Comparison of ENCODE assay signal across 24 cellular contexts in genomic region chr15:46732060-46732459, GRCh38.
DNase-seq lines count a peak whose midpoint lies in the region; ATAC-seq and TF ChIP-seq lines count a peak whose summit lies in the region.
"Had no signal": no experiment of that assay in that cellular context is flagged by ENCODE, and none has a peak within 500 bp of the region (broad histone marks: within the 10 kb centered on the region; RNA-seq: fewer than 3 reads in every experiment).

No MANE protein-coding gene starts in this region.

- no peak for TF ChIP-seq CTCF in glutamatergic neuron (IDR thresholded peaks at IDR 0.05; ENCODE audit: partially characterized antibody, unreplicated experiment)
- no peak for TF ChIP-seq CTCF in omental fat pad (IDR thresholded peaks at IDR 0.05)

- ATAC-seq in GM18867 (IDR thresholded peaks at IDR 0.05; ENCODE audit: unreplicated experiment) (peak; percentile 74), HG03469 (IDR thresholded peaks at IDR 0.05; ENCODE audit: unreplicated experiment) (peak; percentile 52), omental fat pad (ENCODE audit: low FRiP score) (no peak), HG03159 (IDR thresholded peaks at IDR 0.05; ENCODE audit: unreplicated experiment) (no peak)
- ATAC-seq: A549, PC-3 had no signal

- peak overlapping the region; percentile 49 for H3K27ac Mint-ChIP-seq in glutamatergic neuron (ENCODE audit: unreplicated experiment)
- H3K27ac Mint-ChIP-seq: CD14-positive monocyte; CD8-positive, alpha-beta memory T cell had no signal

- DNase-seq in NCI-H2171 treated with DMSO at 0.1 percent for 48 hours (lab: John Stamatoyannopoulos, UW) (peak; percentile 84), glutamatergic neuron (no peak), kidney glomerular epithelial cell (lab: John Stamatoyannopoulos, UW) (no peak), HT-29 (ENCODE audit: low spot score) (no peak), omental fat pad (ENCODE audit: low spot score) (no peak)
- DNase-seq: CD8-positive, alpha-beta memory T cell; DMS 273 treated with DMSO at 0.1 percent for 48 hours; DMS79 treated with DMSO at 0.1 percent for 48 hours; GF-D8; HCEC 1CT; Karpas-422; NCI-H1105 treated with DMSO at 0.1 percent for 48 hours; NCI-H146; NCI-H2029; NCI-H2227 treated with DMSO at 0.1 percent for 48 hours; NCI-H748 treated with DMSO at 0.1 percent for 48 hours; PC-3; SK-N-SH; T-helper 2 cell had no signal

- peaks cover 12% of the 10 kb centered on the region for H3K36me3 Mint-ChIP-seq in glutamatergic neuron (ENCODE audit: unreplicated experiment)
- H3K36me3 Mint-ChIP-seq: CD14-positive monocyte had no signal

- H3K4me1 Mint-ChIP-seq in glutamatergic neuron (ENCODE audit: low read depth, unreplicated experiment), result peaks cover 14% of the 10 kb centered on the region
- H3K4me1 Mint-ChIP-seq: CD14-positive monocyte; CD8-positive, alpha-beta memory T cell had no signal

- no peak overlapping the region for H3K4me3 Mint-ChIP-seq in glutamatergic neuron (ENCODE audit: unreplicated experiment)
- H3K4me3 Mint-ChIP-seq: CD14-positive monocyte; CD8-positive, alpha-beta memory T cell had no signal

- peaks cover 14% of the 10 kb centered on the region for H3K9me3 Mint-ChIP-seq in glutamatergic neuron (ENCODE audit: unreplicated experiment)

- H3K27me3 Mint-ChIP-seq in glutamatergic neuron (ENCODE audit: unreplicated experiment), result no peaks in the 10 kb centered on the region
- H3K27me3 Mint-ChIP-seq: CD8-positive, alpha-beta memory T cell had no signal

Comparison
In these comparisons a context has a peak if more than half of its experiments do, and no peak if none do; other contexts are left out.
1. ATAC-seq: peak in GM18867 (single experiment) and HG03469 (single experiment); none in omental fat pad (single experiment) and HG03159 (single experiment).